Comparison of ENCODE assay signal across 8 cellular contexts in the genomic region with DNA sequence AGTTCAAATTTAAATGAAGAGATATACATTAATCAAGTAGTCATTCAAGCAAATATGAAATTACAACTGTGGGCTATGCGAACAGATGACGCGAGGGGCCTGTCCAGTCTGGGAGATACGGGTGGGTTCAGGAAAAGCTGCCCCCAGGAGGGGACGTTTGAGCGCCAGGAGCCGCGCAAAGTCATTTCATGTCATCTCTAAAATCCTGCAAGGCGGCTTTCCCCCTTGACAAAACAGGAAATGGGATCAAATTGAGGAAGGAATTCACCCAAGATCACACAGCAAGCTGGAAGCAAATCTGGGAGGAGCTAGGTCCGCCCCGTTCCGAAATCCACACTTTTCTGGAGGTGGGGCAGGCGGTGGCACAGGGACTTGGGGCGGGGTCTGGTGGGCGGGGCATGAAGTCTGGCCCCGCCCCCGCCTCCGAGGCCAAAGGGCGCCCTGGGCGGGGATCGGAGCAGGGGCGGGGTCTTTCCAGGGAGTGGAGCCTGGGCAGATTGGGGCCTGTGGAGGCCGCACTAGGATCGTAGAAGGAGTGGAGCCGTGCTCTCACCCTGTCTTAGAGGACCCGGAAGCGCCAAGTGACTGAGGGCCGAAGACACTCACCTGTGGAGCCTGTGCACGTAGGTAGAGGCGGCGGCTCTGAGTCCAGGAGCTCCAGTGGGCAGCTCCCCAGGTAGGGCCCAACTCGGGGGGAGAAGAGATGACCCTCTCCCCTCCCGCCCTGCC. TPM values are rescaled to one million over a fixed set of nuclear protein-coding genes. Genes with fewer than 3 reads are reported as not detected.
A peak's percentile ranks its signal among the peaks of the same experiment; 100 is the strongest.
DNase-seq lines count a peak whose midpoint lies in the region; FAIRE-seq and TF ChIP-seq lines count a peak whose summit lies in the region.

A gene with protein sequence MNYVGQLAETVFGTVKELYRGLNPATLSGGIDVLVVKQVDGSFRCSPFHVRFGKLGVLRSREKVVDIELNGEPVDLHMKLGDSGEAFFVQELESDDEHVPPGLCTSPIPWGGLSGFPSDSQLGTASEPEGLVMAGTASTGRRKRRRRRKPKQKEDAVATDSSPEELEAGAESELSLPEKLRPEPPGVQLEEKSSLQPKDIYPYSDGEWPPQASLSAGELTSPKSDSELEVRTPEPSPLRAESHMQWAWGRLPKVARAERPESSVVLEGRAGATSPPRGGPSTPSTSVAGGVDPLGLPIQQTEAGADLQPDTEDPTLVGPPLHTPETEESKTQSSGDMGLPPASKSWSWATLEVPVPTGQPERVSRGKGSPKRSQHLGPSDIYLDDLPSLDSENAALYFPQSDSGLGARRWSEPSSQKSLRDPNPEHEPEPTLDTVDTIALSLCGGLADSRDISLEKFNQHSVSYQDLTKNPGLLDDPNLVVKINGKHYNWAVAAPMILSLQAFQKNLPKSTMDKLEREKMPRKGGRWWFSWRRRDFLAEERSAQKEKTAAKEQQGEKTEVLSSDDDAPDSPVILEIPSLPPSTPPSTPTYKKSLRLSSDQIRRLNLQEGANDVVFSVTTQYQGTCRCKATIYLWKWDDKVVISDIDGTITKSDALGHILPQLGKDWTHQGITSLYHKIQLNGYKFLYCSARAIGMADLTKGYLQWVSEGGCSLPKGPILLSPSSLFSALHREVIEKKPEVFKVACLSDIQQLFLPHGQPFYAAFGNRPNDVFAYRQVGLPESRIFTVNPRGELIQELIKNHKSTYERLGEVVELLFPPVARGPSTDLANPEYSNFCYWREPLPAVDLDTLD (plus strand): TSS at position 495 of the 729 bp plus-strand sequence. CDS start 4,983 bp downstream, outside the sequence.

- H3K4me3 ChIP-seq in breast epithelium, result peak within 1 kb of the TSS; percentile 47 to 73 (median 58)
- H3K4me3 ChIP-seq in iPS-20b (ENCODE audit: low read length), result peak within 1 kb of the TSS; percentile 67
- peak within 1 kb of the TSS; percentile 59 to 62 (median 60) for H3K4me3 ChIP-seq in skeletal muscle tissue (ENCODE audit: low read length in 3 of 3)

- TF ChIP-seq POLR2A in breast epithelium (IDR thresholded peaks at IDR 0.05), result peak; percentile 48

- FAIRE-seq in TTC549 (lab: Jason Lieb, UNC), result peak; percentile 81

- in situ Hi-C loops in ACHN (cut with HindIII; ENCODE audit: low pct_ligation_motif_present, low pct_unique_long_range_greater_than_20kb, low sequenced_read_pairs), result no loop called here

- no peaks in the 10 kb centered on the region for H3K27me3 ChIP-seq in breast epithelium
- peaks cover 12% of the 10 kb centered on the region for H3K27me3 ChIP-seq in iPS-20b (ENCODE audit: insufficient read depth, low read length)
- no peaks in the 10 kb centered on the region for H3K27me3 ChIP-seq in skeletal muscle tissue (ENCODE audit: control insufficient read depth in 3 of 3, insufficient read depth in 3 of 3, low read length in 3 of 3)

- H3K27ac ChIP-seq in breast epithelium (peak within 1 kb of the TSS; percentile 88 to 94), iPS-20b (ENCODE audit: low read length) (no peak within 1 kb of the TSS), skeletal muscle tissue (ENCODE audit: low read depth, low read length) (peak within 1 kb of the TSS; percentile 60)

- H3K36me3 ChIP-seq in breast epithelium, result no peaks in the 10 kb centered on the region
- H3K36me3 ChIP-seq in iPS-20b (ENCODE audit: insufficient read depth, low read depth, low read length), result no peaks in the 10 kb centered on the region
- no peaks in the 10 kb centered on the region for H3K36me3 ChIP-seq in skeletal muscle tissue (ENCODE audit: control insufficient read depth in 3 of 3, insufficient read depth in 3 of 3, low read length in 3 of 3)

- TF ChIP-seq CTCF in breast epithelium (IDR thresholded peaks at IDR 0.05), result no peak

- no peaks in the 10 kb centered on the region for H3K9me3 ChIP-seq in breast epithelium
- H3K9me3 ChIP-seq in iPS-20b (ENCODE audit: insufficient read depth, low read depth, low read length), result no peaks in the 10 kb centered on the region
- H3K9me3 ChIP-seq in skeletal muscle tissue (ENCODE audit: control insufficient read depth in 3 of 3, low read length in 3 of 3), result no peaks in the 10 kb centered on the region

- H3K9ac ChIP-seq in iPS-20b (ENCODE audit: low read depth, low read length), result peak within 1 kb of the TSS; percentile 13; the same call in 1 of the 2 replicates
- peak within 1 kb of the TSS; percentile 45 to 68 (median 62) for H3K9ac ChIP-seq in skeletal muscle tissue (ENCODE audit: low read depth in 1 of 3, low read length in 3 of 3)

- H3K4me1 ChIP-seq in breast epithelium, result peaks cover 0 to 14% of the 10 kb centered on the region in 2 donors
- no peaks in the 10 kb centered on the region for H3K4me1 ChIP-seq in iPS-20b (ENCODE audit: insufficient read depth, low read length)
- peaks cover 10 to 19% (median 16%) of the 10 kb centered on the region in 3 donors for H3K4me1 ChIP-seq in skeletal muscle tissue (ENCODE audit: control insufficient read depth in 3 of 3, insufficient read depth in 3 of 3, low read length in 3 of 3)

- intact Hi-C loops in breast epithelium (cut with DNase I; ENCODE audit: low total_unique reads), result loop anchor here (10.0 kb wide), 1 partner anchor 74 kb away; no protein-coding TSS in a partner anchor

- DNase-seq in ACHN (peak; percentile 93), GM19240 (ENCODE audit: insufficient read length, low spot score) (peak; percentile 46), NCI-H1105 (lab: John Stamatoyannopoulos, UW) (peak; percentile 92), breast epithelium (ENCODE audit: low spot score in 2 of 2) (peak; percentile 92 to 95)
- no peak for DNase-seq in NK-92 treated with Interleukin-12 subunit alpha and Interleukin-12 subunit beta, amount 100 ng/mL, for 24 hours (lab: John Stamatoyannopoulos, UW)

RNA-seq across cellular contexts. Expression of the gene that starts here (rescaled TPM):
- 10 to 100 TPM; 20.8 to 43.2 (median 39.0) TPM for total RNA-seq in breast epithelium
- 0.52 TPM for total RNA-seq in skeletal muscle tissue

Comparison
In these comparisons a context has a peak if more than half of its experiments do, and no peak if none do; other contexts are left out.
1. RNA of the gene that starts here (total RNA-seq): 20.8 to 43.2 TPM in breast epithelium; 0.52 TPM in skeletal muscle tissue (single experiment); every median in the first group is over 10 times any median in the second.
2. Peak in every context shown above with its lines, with median percentiles within 50 percentile points of each other: H3K4me3 ChIP-seq.